In the genomic region with DNA sequence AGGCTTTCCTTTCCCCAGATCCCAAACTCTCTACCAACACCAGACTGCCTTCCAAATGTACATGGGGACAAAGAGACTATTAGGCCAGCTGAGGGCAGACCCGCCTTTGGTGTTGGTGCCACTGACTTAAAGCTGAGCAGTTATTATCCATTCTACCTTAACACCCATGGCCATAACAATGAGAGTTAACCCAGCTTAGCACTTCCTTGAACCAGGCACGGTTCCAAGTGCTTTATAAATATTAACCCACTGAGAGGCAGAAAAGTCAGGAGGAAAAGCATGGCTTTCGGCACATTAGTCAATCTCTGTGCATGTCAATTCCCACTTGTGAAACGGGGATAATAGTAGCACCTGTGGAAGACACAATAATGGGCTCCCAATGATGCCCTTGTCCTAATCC, we compare ENCODE assay signal across 1 cellular context.
TF ChIP-seq lines count a peak whose summit lies in the region.

No MANE protein-coding gene starts in this region.

TF ChIP-seq in WTC11, 78 proteins besides CTCF, POLR2A, EP300 and RAD21 (continued from another document):
- TF ChIP-seq, protein P1, sequence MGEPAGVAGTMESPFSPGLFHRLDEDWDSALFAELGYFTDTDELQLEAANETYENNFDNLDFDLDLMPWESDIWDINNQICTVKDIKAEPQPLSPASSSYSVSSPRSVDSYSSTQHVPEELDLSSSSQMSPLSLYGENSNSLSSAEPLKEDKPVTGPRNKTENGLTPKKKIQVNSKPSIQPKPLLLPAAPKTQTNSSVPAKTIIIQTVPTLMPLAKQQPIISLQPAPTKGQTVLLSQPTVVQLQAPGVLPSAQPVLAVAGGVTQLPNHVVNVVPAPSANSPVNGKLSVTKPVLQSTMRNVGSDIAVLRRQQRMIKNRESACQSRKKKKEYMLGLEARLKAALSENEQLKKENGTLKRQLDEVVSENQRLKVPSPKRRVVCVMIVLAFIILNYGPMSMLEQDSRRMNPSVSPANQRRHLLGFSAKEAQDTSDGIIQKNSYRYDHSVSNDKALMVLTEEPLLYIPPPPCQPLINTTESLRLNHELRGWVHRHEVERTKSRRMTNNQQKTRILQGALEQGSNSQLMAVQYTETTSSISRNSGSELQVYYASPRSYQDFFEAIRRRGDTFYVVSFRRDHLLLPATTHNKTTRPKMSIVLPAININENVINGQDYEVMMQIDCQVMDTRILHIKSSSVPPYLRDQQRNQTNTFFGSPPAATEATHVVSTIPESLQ (CRISPR knock-in tag; IDR thresholded peaks at IDR 0.05), result no peak
- TF ChIP-seq SMAD3 (CRISPR knock-in tag; IDR thresholded peaks at IDR 0.05; ENCODE audit: borderline replicate concordance) (no peak), ZNF138 (CRISPR knock-in tag; conservative IDR thresholded peaks at IDR 0.05) (no peak)
TF ChIP-seq in WTC11: peak in this region for 0.
